In genomic region chr2:9142551-9143263, GRCh38 we compare ENCODE assay signal across 8 cellular contexts.
DNase-seq lines count a peak whose midpoint lies in the region; ATAC-seq and FAIRE-seq lines count a peak whose summit lies in the region.

No MANE protein-coding gene starts in this region.

- peak; percentile 48 for FAIRE-seq in endometrium (lab: Jason Lieb, UNC)

- H3K9me3 Mint-ChIP-seq in activated CD8-positive, alpha-beta memory T cell treated with anti-CD3 and anti-CD28 coated beads, Interleukin-2, amount 10 ng/mL, durations not matched to agents 7 days and 5 days (ENCODE audit: low read depth): no peaks in the 10 kb centered on the region

- H3K4me3 Mint-ChIP-seq in activated CD8-positive, alpha-beta memory T cell treated with anti-CD3 and anti-CD28 coated beads, Interleukin-2, amount 10 ng/mL, durations not matched to agents 7 days and 5 days: no peak overlapping the region

- H3K27ac Mint-ChIP-seq in activated CD8-positive, alpha-beta memory T cell treated with anti-CD3 and anti-CD28 coated beads, Interleukin-2, amount 10 ng/mL, durations not matched to agents 7 days and 5 days: no peak overlapping the region

- no peaks in the 10 kb centered on the region for H3K36me3 Mint-ChIP-seq in activated CD8-positive, alpha-beta memory T cell treated with anti-CD3 and anti-CD28 coated beads, Interleukin-2, amount 10 ng/mL, durations not matched to agents 7 days and 5 days

- DNase-seq in AG20443 (ENCODE audit: low spot score) (peak; percentile 94), NOMO-1 (lab: John Stamatoyannopoulos, UW; ENCODE audit: unreplicated experiment in 2 of 2) (peak; percentile 73 to 77), mesenteric fat pad (ENCODE audit: low spot score) (peak; percentile 96)
- peak; percentile 82 for DNase-seq in activated CD8-positive, alpha-beta memory T cell treated with anti-CD3 and anti-CD28 coated beads, Interleukin-2, amount 10 ng/mL, durations not matched to agents 7 days and 5 days
- peak; percentile 65 for DNase-seq in stimulated activated CD8-positive, alpha-beta memory T cell treated with anti-CD3 and anti-CD28 coated beads, Interleukin-15, amount 100 ng/mL, for 1 hour (ENCODE audit: low read depth)

- ATAC-seq in GM18873 (IDR thresholded peaks at IDR 0.05; ENCODE audit: low FRiP score, unreplicated experiment) (peak; percentile 78), HG03342 (IDR thresholded peaks at IDR 0.05; ENCODE audit: unreplicated experiment) (peak; percentile 95)
- ATAC-seq in activated CD8-positive, alpha-beta memory T cell treated with anti-CD3 and anti-CD28 coated beads, Interleukin-2, amount 10 ng/mL, durations not matched to agents 7 days and 5 days: peak; percentile 90

- H3K4me1 Mint-ChIP-seq in activated CD8-positive, alpha-beta memory T cell treated with anti-CD3 and anti-CD28 coated beads, Interleukin-2, amount 10 ng/mL, durations not matched to agents 7 days and 5 days: peaks cover 8% of the 10 kb centered on the region

- CTCF ChIA-PET in activated CD8-positive, alpha-beta memory T cell treated with anti-CD3 and anti-CD28 coated beads, Interleukin-2, amount 10 ng/mL, durations not matched to agents 7 days and 5 days (lab: Charles Lee): interaction anchor here (0.8 to 2.2 kb wide), 12 partner anchors 62 to 657 kb away, joined by 3 to 13 read pairs (median 3); partner anchors contain the start of genes CPSF3 and ITGB1BP1

- peaks cover 19% of the 10 kb centered on the region for H3K27me3 Mint-ChIP-seq in activated CD8-positive, alpha-beta memory T cell treated with anti-CD3 and anti-CD28 coated beads, Interleukin-2, amount 10 ng/mL, durations not matched to agents 7 days and 5 days

Comparison
In these comparisons a context has a peak if more than half of its experiments do, and no peak if none do; other contexts are left out.
1. Peak in every context shown above with its lines: DNase-seq and ATAC-seq.